In the genomic region with DNA sequence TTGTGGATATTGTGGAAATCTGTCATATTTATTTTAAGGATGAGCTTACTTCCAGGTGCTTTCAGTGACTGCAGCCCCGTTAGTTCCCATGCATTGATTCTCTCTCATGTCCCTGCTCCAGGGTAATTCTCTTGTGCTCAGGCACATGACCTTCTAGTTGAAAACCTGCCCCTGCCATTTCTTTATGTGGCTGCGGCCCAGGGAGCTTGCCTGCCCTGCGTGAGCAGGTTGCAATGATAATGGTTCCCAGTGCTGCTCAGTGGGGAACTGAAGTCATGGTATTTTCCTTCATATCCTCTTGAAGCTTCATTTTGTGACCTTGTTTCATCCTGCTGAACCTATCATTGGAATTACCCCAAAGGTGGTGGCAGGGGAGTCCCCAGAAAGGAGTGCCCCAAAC, we compare ENCODE assay signal across 23 cellular contexts.
"Had no signal": no experiment of that assay in that cellular context is flagged by ENCODE, and none has a peak within 500 bp of the region (broad histone marks: within the 10 kb centered on the region; RNA-seq: fewer than 3 reads in every experiment).

No MANE protein-coding gene starts in this region.

- H3K36me3 ChIP-seq: MG63 had no signal

- DNase-seq: activated CD4-positive, alpha-beta T cell treated with anti-CD3 and anti-CD28 coated beads for 1 hour; activated CD4-positive, alpha-beta T cell treated with anti-CD3 and anti-CD28 coated beads, Interleukin-2, amount 10 ng/mL, durations not matched to agents 24 days and 14 days; activated CD4-positive, alpha-beta T cell treated with anti-CD3 and anti-CD28 coated beads, Interleukin-2, amount 50 U/mL, for 48 hours; activated gamma-delta T cell; activated naive CD4-positive, alpha-beta T cell treated with anti-CD3 and anti-CD28 coated beads for 36 hours; activated T-cell treated with anti-CD3 and anti-CD28 coated beads, Interleukin-2, amount 50 U/mL, for 4 hours; amygdala; MG63; MV-4-11; NCI-H1092 treated with DMSO at 0.1 percent for 48 hours; NCI-H1417 treated with DMSO at 0.1 percent for 48 hours; NCI-H2081 treated with DMSO at 0.1 percent for 48 hours; NCI-H226; NCI-H526; NCI-H82; OCI-M1; RPMI8226; SW 1271 had no signal

- H3K27me3 ChIP-seq: MG63 had no signal

- H3K27ac ChIP-seq: KMS-11, SK-N-MC had no signal

- H3K9me3 ChIP-seq: MG63 had no signal

- H3K4me3 ChIP-seq: MG63, SK-N-MC had no signal

- ATAC-seq: activated T-cell treated with anti-CD3 and anti-CD28 coated beads, Interleukin-2, amount 50 U/mL, for 4 hours; activated T-helper 17 cell treated with anti-CD3 and anti-CD28 coated beads, Interleukin-2, amount 50 U/mL, for 72 hours; Panc1; Right ventricle myocardium inferior had no signal

- H3K9ac ChIP-seq: KMS-11 had no signal

- H3K4me2 ChIP-seq: KMS-11 had no signal
